Comparison of ENCODE assay signal across 8 cellular contexts in the genomic region with DNA sequence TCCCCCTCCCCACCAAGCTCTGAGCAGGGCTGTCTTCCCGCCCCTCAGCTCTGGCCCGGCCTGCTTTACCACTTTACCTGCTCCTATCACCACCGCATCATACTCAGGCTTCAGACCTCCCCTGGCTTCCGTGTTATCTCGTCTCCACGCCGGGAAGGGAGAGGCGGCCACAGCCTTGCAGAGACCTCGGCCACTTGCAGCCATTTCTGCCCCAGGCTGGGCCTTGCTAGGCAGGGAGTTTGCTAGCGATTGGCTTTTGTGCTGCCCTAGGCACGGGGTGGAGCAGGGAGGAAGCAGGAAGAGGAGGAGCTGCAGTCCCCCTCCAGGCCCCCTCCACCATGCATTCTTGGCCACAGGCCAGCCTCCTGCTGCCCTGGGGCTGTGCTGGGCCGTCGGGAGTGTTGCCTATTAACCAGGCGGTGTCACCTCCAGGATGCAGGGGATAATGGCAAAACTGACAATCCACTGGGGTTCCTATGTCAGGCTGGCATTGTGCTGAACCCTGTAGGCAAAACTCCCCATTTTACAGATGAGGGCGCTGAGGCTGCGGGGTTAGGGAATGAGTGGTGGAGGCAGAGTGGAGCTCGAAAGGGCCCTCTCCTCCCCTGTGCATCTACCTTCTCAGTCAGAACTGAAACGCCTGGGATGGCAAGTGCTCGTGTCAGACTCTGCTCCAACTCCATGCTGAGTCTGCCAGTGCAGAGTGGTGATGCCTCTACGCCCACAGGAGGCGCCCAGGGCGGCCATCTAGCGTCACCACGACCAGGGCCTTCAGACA. TPM values are rescaled to one million over a fixed set of nuclear protein-coding genes. Genes with fewer than 3 reads are reported as not detected.
DNase-seq lines count a peak whose midpoint lies in the region; ATAC-seq and TF ChIP-seq lines count a peak whose summit lies in the region.

Gene PYROXD2, minus strand, starts transcription at position 251 of the 778 bp plus-strand sequence. Its CDS starts 47 bp downstream, at position 204.

- intact Hi-C loops in MCF 10A (cut with micrococcal nuclease) (no loop called here), psoas muscle (cut with DNase I) (loop anchor here (5.0 kb wide), 2 partner anchors 73 to 148 kb away; partner anchors contain the start of gene LOXL4 (in 1 of the 2))

- peak within 1 kb of the TSS; percentile 76 for H3K4me3 ChIP-seq in psoas muscle

- in situ Hi-C loops in KBM-7 (cut with MboI; ENCODE audit: low pct_unique_long_range_greater_than_20kb, low sequenced_read_pairs) = no loop called here

- CTCF ChIA-PET in MCF 10A (lab: Yijun Ruan, JAX) = interaction anchor here (0.6 to 2.0 kb wide), 4 partner anchors 11 to 249 kb away, joined by 3 to 9 read pairs (median 4); no protein-coding TSS in a partner anchor

- H3K27ac ChIP-seq in psoas muscle = peak within 1 kb of the TSS; percentile 67

- peak within 1 kb of the TSS; percentile 89 for H3K4me3 Mint-ChIP-seq in MCF 10A (ENCODE audit: unreplicated experiment)

- TF ChIP-seq CTCF in MCF 10A (IDR thresholded peaks at IDR 0.05; ENCODE audit: unreplicated experiment) (no peak), psoas muscle (IDR thresholded peaks at IDR 0.05) (no peak)

- peak within 1 kb of the TSS; percentile 89 for H3K27ac Mint-ChIP-seq in MCF 10A (ENCODE audit: low read depth, unreplicated experiment)

- DNase-seq in NCI-H2107 treated with DMSO at 0.1 percent for 48 hours (lab: John Stamatoyannopoulos, UW; ENCODE audit: unreplicated experiment) (peak; percentile 34), NCI-H2107 (lab: John Stamatoyannopoulos, UW) (no peak), KBM-7 (peak; percentile 79), T-helper 2 cell (peak in 3 of 5 experiments; percentile 25 to 82 (median 42)), MCF 10A (ENCODE audit: unreplicated experiment) (peak; percentile 81), hypothalamus (lab: John Stamatoyannopoulos, UW) (peak in 50 of 51 donors; percentile 5 to 84 (median 60)), psoas muscle (peak; percentile 90 to 95)

- no TSS peak for BruUV-seq in MCF 10A (replicated peaks; lab: Mats Ljungman, UMichigan)

- H3K4me1 Mint-ChIP-seq in MCF 10A (ENCODE audit: insufficient read depth, unreplicated experiment) = peaks cover 5% of the 10 kb centered on the region

- H3K27me3 ChIP-seq in psoas muscle (ENCODE audit: insufficient read depth in 3 of 3, low read length in 2 of 3) = no peaks in the 10 kb centered on the region

- 29 to 33% (median 29%) methylated on average over 22 to 24 of the region's 24 CpGs for WGBS in psoas muscle, 3 donors

- no peaks in the 10 kb centered on the region for H3K9me3 ChIP-seq in psoas muscle

- no peaks in the 10 kb centered on the region for H3K9me3 Mint-ChIP-seq in MCF 10A (ENCODE audit: unreplicated experiment)

- peaks cover 0 to 29% of the 10 kb centered on the region in 2 donors for H3K36me3 ChIP-seq in psoas muscle (ENCODE audit: insufficient read depth in 1 of 2, low read depth in 1 of 2)

- peaks cover 17% of the 10 kb centered on the region for H3K4me1 ChIP-seq in psoas muscle

- peaks cover 6% of the 10 kb centered on the region for H3K36me3 Mint-ChIP-seq in MCF 10A (ENCODE audit: insufficient read depth, unreplicated experiment)

- POLR2A ChIA-PET in MCF 10A (lab: Yijun Ruan, JAX) = interaction anchor here (1.0 to 1.3 kb wide), 2 partner anchors 281 to 1016 kb away, joined by 3 to 4 read pairs; partner anchors contain the start of genes GOT1 and R3HCC1L

- H3K27me3 Mint-ChIP-seq in MCF 10A (ENCODE audit: insufficient read depth, unreplicated experiment) = no peaks in the 10 kb centered on the region

- ATAC-seq in psoas muscle = peak; percentile 88 to 93 (median 90)
- ATAC-seq in GM18858 (IDR thresholded peaks at IDR 0.05; ENCODE audit: unreplicated experiment) = no peak

RNA-seq across cellular contexts. Expression of gene PYROXD2, which starts in this region (rescaled TPM):
- total RNA-seq in MCF 10A (2022) (4.0 and 7.9 TPM in 2 replicates), psoas muscle (10 to 100 TPM in 1 of 4 donors, 1 to 10 TPM in 3; 1.7 to 13.2 (median 3.8) TPM)
- polyA plus RNA-seq in psoas muscle = 1 to 10 TPM in 2 of 3 donors, under 1 TPM in 1; 0.46 to 1.6 (median 1.2) TPM
